Comparison of ENCODE assay signal across 8 cellular contexts in genomic region chr10:73094986-73095478, GRCh38. TPM values are rescaled to one million over a fixed set of nuclear protein-coding genes. Genes with fewer than 3 reads are reported as not detected.
A peak's percentile ranks its signal among the peaks of the same experiment; 100 is the strongest.
DNase-seq lines count a peak whose midpoint lies in the region; ATAC-seq and TF ChIP-seq lines count a peak whose summit lies in the region.

No MANE protein-coding gene starts in this region.

- peak overlapping the region; percentile 85 to 96 (median 92) for H3K9ac ChIP-seq in BLaER1 treated with 17β-estradiol and CSF1 and Interleukin-3, amounts not matched to agents 10 nM and 100 nM

- H3K4me3 ChIP-seq in BLaER1 treated with 17β-estradiol and CSF1 and Interleukin-3, amounts not matched to agents 10 nM and 100 nM: peak overlapping the region; percentile 78 to 98 (median 87)
- peak overlapping the region; percentile 93 for H3K4me3 ChIP-seq in NB4 (ENCODE audit: low read depth, low read length)
- H3K4me3 ChIP-seq in effector memory CD4-positive, alpha-beta T cell (ENCODE audit: insufficient read depth, low read depth, low read length, poor library complexity, severe bottlenecking): peak overlapping the region; percentile 86

- no peaks in the 10 kb centered on the region for H3K9me3 Mint-ChIP-seq in neural crest cell

- H3K36me3 ChIP-seq in BLaER1 treated with 17β-estradiol and CSF1 and Interleukin-3, amounts not matched to agents 10 nM and 100 nM: peaks cover 4 to 36% (median 20%) of the 10 kb centered on the region in 11 experiments; a peak in 20 of 22 replicates
- H3K36me3 ChIP-seq in effector memory CD4-positive, alpha-beta T cell (ENCODE audit: control insufficient read depth, insufficient read depth, low read length): no peaks in the 10 kb centered on the region

- H3K27ac ChIP-seq in BLaER1 treated with 17β-estradiol and CSF1 and Interleukin-3, amounts not matched to agents 10 nM and 100 nM: peak overlapping the region; percentile 84 to 94 (median 88)
- H3K27ac ChIP-seq in effector memory CD4-positive, alpha-beta T cell (ENCODE audit: insufficient read depth, low read length, poor library complexity, severe bottlenecking): peak overlapping the region; percentile 91

- H3K36me3 Mint-ChIP-seq in neural crest cell (ENCODE audit: low read depth): peaks cover 3% of the 10 kb centered on the region

- no peaks in the 10 kb centered on the region for H3K9me3 ChIP-seq in BLaER1 treated with 17β-estradiol and CSF1 and Interleukin-3, amounts not matched to agents 10 nM and 100 nM (replicated peaks in 1 of 11)
- H3K9me3 ChIP-seq in effector memory CD4-positive, alpha-beta T cell (ENCODE audit: control insufficient read depth, low read length): no peaks in the 10 kb centered on the region

- peaks cover 18 to 68% (median 34%) of the 10 kb centered on the region in 10 experiments for H3K4me1 ChIP-seq in BLaER1 treated with 17β-estradiol and CSF1 and Interleukin-3, amounts not matched to agents 10 nM and 100 nM
- peaks cover 6% of the 10 kb centered on the region for H3K4me1 ChIP-seq in effector memory CD4-positive, alpha-beta T cell (ENCODE audit: control insufficient read depth, insufficient read depth, low read length, poor library complexity, severe bottlenecking)

- ATAC-seq in HG03457 (IDR thresholded peaks at IDR 0.05; ENCODE audit: unreplicated experiment): no peak

- peak overlapping the region; percentile 85 for H3K27ac Mint-ChIP-seq in neural crest cell (ENCODE audit: unreplicated experiment)

- H3K4me1 Mint-ChIP-seq in neural crest cell: peaks cover 42% of the 10 kb centered on the region

- H3K4me3 Mint-ChIP-seq in neural crest cell: peak overlapping the region; percentile 92

- H4K20me1 ChIP-seq in BLaER1 treated with 17β-estradiol and CSF1 and Interleukin-3, amounts not matched to agents 10 nM and 100 nM: peaks cover under 1 to 50% (median 23%) of the 10 kb centered on the region in 11 experiments; a peak in 16 of 22 replicates

- H3K27me3 ChIP-seq in BLaER1 treated with 17β-estradiol and CSF1 and Interleukin-3, amounts not matched to agents 10 nM and 100 nM: no peaks in the 10 kb centered on the region
- no peaks in the 10 kb centered on the region for H3K27me3 ChIP-seq in effector memory CD4-positive, alpha-beta T cell (replicated peaks; ENCODE audit: control insufficient read depth, insufficient read depth, low read length, poor library complexity, severe bottlenecking)

- no peak for DNase-seq in NB4 (ENCODE audit: low read depth)
- DNase-seq in effector memory CD4-positive, alpha-beta T cell: no peak
- DNase-seq in neural crest cell (ENCODE audit: low read depth, low spot score): no peak
- no peak for DNase-seq in ureter (ENCODE audit: low spot score)
- no peak for DNase-seq in NCI-H1694 treated with DMSO at 0.1 percent for 48 hours (lab: John Stamatoyannopoulos, UW)
- DNase-seq in T-helper 9 cell: no peak

- no peaks in the 10 kb centered on the region for H3K27me3 Mint-ChIP-seq in neural crest cell (ENCODE audit: low read depth)

- H3K4me2 ChIP-seq in BLaER1 treated with 17β-estradiol and CSF1 and Interleukin-3, amounts not matched to agents 10 nM and 100 nM: peak overlapping the region; percentile 80 to 99 (median 89)

- no peak for TF ChIP-seq CTCF in NB4 (IDR thresholded peaks at IDR 0.05; ENCODE audit: low read depth, low read length)
- no peak for TF ChIP-seq CTCF in neural crest cell (conservative IDR thresholded peaks at IDR 0.05)

- TF ChIP-seq POLR2A in NB4 (IDR thresholded peaks at IDR 0.05; ENCODE audit: extremely low read depth, insufficient read length): no peak

RNA-seq across cellular contexts. Expression of gene P4HA1, which starts 1.6 kb away (rescaled TPM):
- total RNA-seq in neural crest cell (32.2 and 36.0 TPM in 2 replicates), ureter (25.0 TPM)

RNA-seq across cellular contexts. Expression of gene NUDT13, which starts 15.2 kb away (rescaled TPM):
- total RNA-seq in neural crest cell: 3.4 and 4.6 TPM in 2 replicates
- 2.5 TPM for total RNA-seq in ureter
